8 cellular contexts compared by ENCODE assay signal in genomic region chr18:74331404-74331803, GRCh38. TPM values are rescaled to one million over a fixed set of nuclear protein-coding genes. Genes with fewer than 3 reads are reported as not detected.
DNase-seq lines count a peak whose midpoint lies in the region; ATAC-seq and TF ChIP-seq lines count a peak whose summit lies in the region.
"Had no signal": no experiment of that assay in that cellular context is flagged by ENCODE, and none has a peak within 500 bp of the region (broad histone marks: within the 10 kb centered on the region; RNA-seq: fewer than 3 reads in every experiment).

No MANE protein-coding gene starts in this region.

- no peak overlapping the region for H3K9ac ChIP-seq in Loucy (ENCODE audit: low read depth, low read length, poor library complexity, severe bottlenecking)

- H3K27me3 ChIP-seq in Loucy (ENCODE audit: insufficient read depth, low read length, poor library complexity, severe bottlenecking) (no peaks in the 10 kb centered on the region), vagina (no peaks in the 10 kb centered on the region)

- H3K36me3 Mint-ChIP-seq in chondrocyte (ENCODE audit: low read depth) (no peaks in the 10 kb centered on the region), osteocyte (ENCODE audit: unreplicated experiment) (no peaks in the 10 kb centered on the region)

- H3K9me2 ChIP-seq in Loucy (replicated peaks; ENCODE audit: low read depth, low read length) = no peaks in the 10 kb centered on the region

- H3F3A ChIP-seq in Loucy (ENCODE audit: low read depth) = no peaks in the 10 kb centered on the region

- peak; percentile 42; the same call in 2 of the 3 replicates for TF ChIP-seq CTCF in GM12872 (IDR thresholded peaks at IDR 0.05; ENCODE audit: insufficient read depth, low read depth, low read length)
- peak; percentile 61 for TF ChIP-seq CTCF in Loucy (conservative IDR thresholded peaks at IDR 0.05; ENCODE audit: low read length)
- TF ChIP-seq CTCF in chondrocyte (IDR thresholded peaks at IDR 0.05) = peak; percentile 71
- TF ChIP-seq CTCF in osteocyte (IDR thresholded peaks at IDR 0.05) = peak; percentile 53
- no peak for TF ChIP-seq CTCF in vagina (IDR thresholded peaks at IDR 0.05)

- no peaks in the 10 kb centered on the region for H3K4me1 ChIP-seq in Loucy (ENCODE audit: insufficient read depth, low read length, poor library complexity, severe bottlenecking)
- no peaks in the 10 kb centered on the region for H3K4me1 ChIP-seq in vagina

- no peak overlapping the region for H3K27ac ChIP-seq in vagina

- H3K27ac Mint-ChIP-seq in chondrocyte (ENCODE audit: unreplicated experiment) (no peak overlapping the region), osteocyte (ENCODE audit: unreplicated experiment) (no peak overlapping the region)

- H2AFZ ChIP-seq in Loucy (ENCODE audit: low read length) = peak overlapping the region; percentile 29; the same call in 1 of the 2 replicates

- H3K9me3 ChIP-seq in Loucy (ENCODE audit: insufficient read depth, low read depth, low read length) = no peaks in the 10 kb centered on the region
- H3K9me3 ChIP-seq in vagina = no peaks in the 10 kb centered on the region

- H4K20me1 ChIP-seq in Loucy (ENCODE audit: insufficient read depth, low read length, poor library complexity, severe bottlenecking) = no peaks in the 10 kb centered on the region

- ATAC-seq in HG02884 (IDR thresholded peaks at IDR 0.05; ENCODE audit: unreplicated experiment) = no peak

- H3K27me3 Mint-ChIP-seq in chondrocyte (ENCODE audit: low read depth) (peaks cover 2% of the 10 kb centered on the region), osteocyte (ENCODE audit: unreplicated experiment) (peaks cover 13% of the 10 kb centered on the region)

- no peaks in the 10 kb centered on the region for H3K36me3 ChIP-seq in Loucy (ENCODE audit: insufficient read depth, low read length)
- H3K36me3 ChIP-seq in vagina = no peaks in the 10 kb centered on the region

- no peaks in the 10 kb centered on the region for H3K79me2 ChIP-seq in Loucy (ENCODE audit: insufficient read depth, low read length)

- H3K9me3 Mint-ChIP-seq in chondrocyte (ENCODE audit: low read depth) (no peaks in the 10 kb centered on the region), osteocyte (ENCODE audit: unreplicated experiment) (no peaks in the 10 kb centered on the region)

- DNase-seq in chondrocyte (ENCODE audit: low spot score) (no peak), osteocyte (ENCODE audit: extremely low spot score, unreplicated experiment) (no peak), vagina (ENCODE audit: extremely low spot score in 2 of 2) (no peak), NCI-H1930 (lab: John Stamatoyannopoulos, UW) (no peak)
- DNase-seq: KBM-7 had no signal

- intact Hi-C loops in vagina (cut with DNase I) = no loop called here

- H3K4me1 Mint-ChIP-seq in chondrocyte (ENCODE audit: low read depth) (no peaks in the 10 kb centered on the region), osteocyte (ENCODE audit: unreplicated experiment) (no peaks in the 10 kb centered on the region)

- H3K4me2 ChIP-seq in Loucy (ENCODE audit: low read depth, low read length, poor library complexity, severe bottlenecking) = no peak overlapping the region

- no peak for TF ChIP-seq POLR2A in vagina (IDR thresholded peaks at IDR 0.05)

- no peak overlapping the region for H3K4me3 Mint-ChIP-seq in chondrocyte (ENCODE audit: unreplicated experiment)
- no peak overlapping the region for H3K4me3 Mint-ChIP-seq in osteocyte (ENCODE audit: unreplicated experiment)

- no peak overlapping the region for H3K4me3 ChIP-seq in Loucy (ENCODE audit: low read length, poor library complexity, severe bottlenecking)
- H3K4me3 ChIP-seq in vagina = no peak overlapping the region

RNA-seq across cellular contexts. Expression of gene C18orf63, which starts 15.8 kb away (rescaled TPM):
- total RNA-seq in chondrocyte (not detected in 3 replicates), osteocyte (not detected in 2 replicates), vagina (not detected)

RNA-seq across cellular contexts. Expression of gene CYB5A, which starts 39.6 kb away (rescaled TPM):
- total RNA-seq in chondrocyte (29.9 to 30.7 TPM (median 30.1 TPM) in 3 replicates), osteocyte (28.2 and 33.2 TPM in 2 replicates), vagina (88.6 TPM)

Comparison
In these comparisons a context has a peak if more than half of its experiments do, and no peak if none do; other contexts are left out.
1. CTCF ChIP-seq: peak in GM12872 (single experiment), Loucy (single experiment), chondrocyte (single experiment) and osteocyte (single experiment); none in vagina (0 of 3).